In genomic region chr14:54364555-54365415, GRCh38 we compare ENCODE assay signal across 13 cellular contexts. TPM values are rescaled to one million over a fixed set of nuclear protein-coding genes. Genes with fewer than 3 reads are reported as not detected.
DNase-seq lines count a peak whose midpoint lies in the region; ATAC-seq and TF ChIP-seq lines count a peak whose summit lies in the region.
"Had no signal": no experiment of that assay in that cellular context is flagged by ENCODE, and none has a peak within 500 bp of the region (broad histone marks: within the 10 kb centered on the region; RNA-seq: fewer than 3 reads in every experiment).

No MANE protein-coding gene starts in this region.

- H3K9ac ChIP-seq in liver (ENCODE audit: low read depth in 1 of 2, low read length in 2 of 2) = no peak overlapping the region

- POLR2A ChIA-PET in naive thymus-derived CD8-positive, alpha-beta T cell (lab: Charles Lee) = no interaction called here

- H3K9me3 ChIP-seq in liver (ENCODE audit: control insufficient read depth in 4 of 4, low read length in 3 of 4) (no peaks in the 10 kb centered on the region), vagina (no peaks in the 10 kb centered on the region)

- H3K27ac ChIP-seq in liver (ENCODE audit: low read depth in 1 of 2, low read length in 2 of 2) (peak overlapping the region in 1 of 2 donors; percentile 42), vagina (no peak overlapping the region)

- H3K27me3 ChIP-seq in liver (ENCODE audit: control insufficient read depth in 4 of 4, insufficient read depth in 4 of 4, low read length in 3 of 4) (no peaks in the 10 kb centered on the region), vagina (no peaks in the 10 kb centered on the region)

- H3K4me3 ChIP-seq in liver (ENCODE audit: low read depth in 1 of 3, low read length in 3 of 3) (no peak overlapping the region), vagina (no peak overlapping the region)
- H3K4me3 ChIP-seq: GM12878 had no signal

- intact Hi-C loops in vagina (cut with DNase I) = no loop called here

- TF ChIP-seq CTCF in liver (IDR thresholded peaks at IDR 0.05; ENCODE audit: low read depth, low read length, missing input control) (no peak), vagina (IDR thresholded peaks at IDR 0.05) (no peak)

- TF ChIP-seq POLR2A in vagina (IDR thresholded peaks at IDR 0.05) = no peak

- WGBS in liver = 38% methylated on average over 9 of the region's 9 CpGs

- H3K4me1 ChIP-seq in liver (ENCODE audit: control insufficient read depth in 4 of 4, insufficient read depth in 4 of 4, low read length in 3 of 4) = peaks cover 0 to 8% (median 2%) of the 10 kb centered on the region in 4 donors
- H3K4me1 ChIP-seq in vagina = peaks cover 10% of the 10 kb centered on the region

- H3K36me3 Mint-ChIP-seq in naive thymus-derived CD8-positive, alpha-beta T cell = no peaks in the 10 kb centered on the region
- H3K36me3 Mint-ChIP-seq: activated naive CD4-positive, alpha-beta T cell treated with anti-CD3 and anti-CD28 coated beads, Interleukin-2, amount 50 U/mL, for 72 hours had no signal

- H3K27me3 Mint-ChIP-seq in naive thymus-derived CD8-positive, alpha-beta T cell = peaks cover 6 to 14% (median 13%) of the 10 kb centered on the region in 5 donors

- no peaks in the 10 kb centered on the region for H3K36me3 ChIP-seq in liver (ENCODE audit: control insufficient read depth in 4 of 4, insufficient read depth in 3 of 4, low read depth in 1 of 4, low read length in 3 of 4)
- H3K36me3 ChIP-seq in vagina = no peaks in the 10 kb centered on the region

- H3K27ac Mint-ChIP-seq in naive thymus-derived CD8-positive, alpha-beta T cell = no peak overlapping the region
- H3K27ac Mint-ChIP-seq: activated B cell treated with CpG ODN at 0.5 μM for 24 hours; activated naive CD4-positive, alpha-beta T cell treated with anti-CD3 and anti-CD28 coated beads, Interleukin-2, amount 50 U/mL, for 72 hours had no signal

- no peak overlapping the region for H3K4me3 Mint-ChIP-seq in naive thymus-derived CD8-positive, alpha-beta T cell
- H3K4me3 Mint-ChIP-seq: activated B cell treated with CpG ODN at 0.5 μM for 24 hours had no signal

- peak; percentile 27 for DNase-seq in NCI-H82 (lab: John Stamatoyannopoulos, UW)
- no peak for DNase-seq in NCI-H82 treated with DMSO at 0.1 percent for 48 hours (lab: John Stamatoyannopoulos, UW; ENCODE audit: unreplicated experiment)
- DNase-seq in dermis microvascular lymphatic vessel endothelial cell (ENCODE audit: low read depth in 2 of 2) = peak; percentile 59 to 95
- DNase-seq in vagina (ENCODE audit: extremely low spot score in 2 of 2) = peak; percentile 72 to 80
- no peak for DNase-seq in NCI-H146 (lab: John Stamatoyannopoulos, UW)
- no peak for DNase-seq in NCI-H1436 treated with DMSO at 0.1 percent for 48 hours (lab: John Stamatoyannopoulos, UW)
- DNase-seq in naive thymus-derived CD8-positive, alpha-beta T cell = no peak
- DNase-seq: activated B cell treated with CpG ODN at 0.5 μM for 24 hours, H7, posterior cingulate gyrus had no signal

- H3K4me1 Mint-ChIP-seq in naive thymus-derived CD8-positive, alpha-beta T cell = peaks cover 0 to 8% (median 3%) of the 10 kb centered on the region in 4 donors
- H3K4me1 Mint-ChIP-seq: activated B cell treated with CpG ODN at 0.5 μM for 24 hours had no signal

- no peak for ATAC-seq in naive thymus-derived CD8-positive, alpha-beta T cell
- ATAC-seq: activated naive CD4-positive, alpha-beta T cell treated with anti-CD3 and anti-CD28 coated beads, Interleukin-2, amount 50 U/mL, for 72 hours; GM12878 had no signal

- TF ChIP-seq RAD21 in liver (IDR thresholded peaks at IDR 0.05) = no peak

- H3K9me3 Mint-ChIP-seq in naive thymus-derived CD8-positive, alpha-beta T cell = no peaks in the 10 kb centered on the region
- H3K9me3 Mint-ChIP-seq: activated B cell treated with CpG ODN at 0.5 μM for 24 hours; activated naive CD4-positive, alpha-beta T cell treated with anti-CD3 and anti-CD28 coated beads, Interleukin-2, amount 50 U/mL, for 72 hours had no signal

TF ChIP-seq in liver, 16 proteins besides CTCF, POLR2A, EP300 and RAD21:
- no peak for TF ChIP-seq ZBTB33 (IDR thresholded peaks at IDR 0.05)
- TF ChIP-seq HNF4A (conservative IDR thresholded peaks at IDR 0.05) = no peak
- peak; percentile 25 for TF ChIP-seq SP1 (IDR thresholded peaks at IDR 0.05)
- no peak for TF ChIP-seq EGR1 (IDR thresholded peaks at IDR 0.05; ENCODE audit: low read depth in 2 of 2)
- peak in 1 of 2 donors; percentile 22 for TF ChIP-seq JUND (IDR thresholded peaks at IDR 0.05)
- no peak for TF ChIP-seq MAX (IDR thresholded peaks at IDR 0.05)

RNA-seq across cellular contexts. Expression of gene CDKN3, which starts 32.0 kb away (rescaled TPM):
- total RNA-seq in dermis microvascular lymphatic vessel endothelial cell (16.1 and 32.9 TPM in 2 replicates), liver (10 to 100 TPM in 1 of 2 donors, under 1 TPM in 1; 0.50 to 33.9 TPM), vagina (6.6 TPM)
- 1 to 10 TPM; 1.5 to 4.1 TPM for polyA plus RNA-seq in liver
- 1 to 10 TPM; 1.1 to 3.2 TPM for total RNA-seq in naive thymus-derived CD8-positive, alpha-beta T cell
- 1 to 10 TPM; 1.9 to 2.7 (median 2.2) TPM for polyA plus RNA-seq in naive thymus-derived CD8-positive, alpha-beta T cell

Comparison
In these comparisons a context has a peak if more than half of its experiments do, and no peak if none do; other contexts are left out.
1. DNase-seq: peak in NCI-H82 (single experiment), dermis microvascular lymphatic vessel endothelial cell (2 of 2) and vagina (2 of 2); none in NCI-H82 treated with DMSO at 0.1 percent for 48 hours (single experiment), NCI-H146 (single experiment), NCI-H1436 treated with DMSO at 0.1 percent for 48 hours (single experiment) and naive thymus-derived CD8-positive, alpha-beta T cell (0 of 10).